10 cellular contexts compared by ENCODE assay signal in the genomic region with DNA sequence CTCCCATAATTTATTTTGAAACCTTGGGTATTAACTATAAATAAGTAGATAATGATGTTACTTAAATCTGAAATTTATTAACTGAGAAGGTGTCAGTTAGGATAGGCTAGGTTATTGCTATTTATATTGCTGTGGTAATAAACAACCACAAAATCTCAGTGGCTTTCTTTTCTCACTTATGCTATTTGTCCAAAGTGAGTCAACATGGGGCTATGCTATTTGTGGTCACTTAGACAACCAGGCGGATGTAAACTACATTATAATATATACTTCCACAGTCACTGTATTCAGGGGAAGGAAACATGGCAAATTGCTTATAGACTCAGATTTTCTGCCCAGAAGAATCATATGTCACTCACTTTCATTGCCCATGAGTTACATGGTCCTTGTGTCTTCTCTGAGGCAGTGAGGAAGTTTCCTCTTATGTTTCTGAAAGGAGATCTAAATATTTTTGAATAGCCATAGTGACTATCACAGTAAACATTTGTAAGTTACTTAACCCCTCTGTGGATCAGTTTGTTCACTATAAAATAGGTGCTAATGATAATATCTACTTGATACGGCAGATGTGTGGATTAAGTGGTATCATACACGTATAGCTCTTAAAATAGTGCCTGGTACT. TPM values are rescaled to one million over a fixed set of nuclear protein-coding genes. Genes with fewer than 3 reads are reported as not detected.
DNase-seq lines count a peak whose midpoint lies in the region; ATAC-seq and TF ChIP-seq lines count a peak whose summit lies in the region.
"Had no signal": no experiment of that assay in that cellular context is flagged by ENCODE, and none has a peak within 500 bp of the region (broad histone marks: within the 10 kb centered on the region; RNA-seq: fewer than 3 reads in every experiment).

No MANE protein-coding gene starts in this region.

- no peak for TF ChIP-seq CTCF in fibroblast of villous mesenchyme (IDR thresholded peaks at IDR 0.05; ENCODE audit: insufficient read depth, low read depth, low read length)

- H3K4me3 ChIP-seq in fibroblast of villous mesenchyme (ENCODE audit: low read depth, low read length): no peak overlapping the region
- H3K4me3 ChIP-seq: ascending aorta had no signal

- ATAC-seq in GM18502 (IDR thresholded peaks at IDR 0.05; ENCODE audit: poor library complexity, unreplicated experiment): peak; percentile 80
- ATAC-seq in GM21786 (IDR thresholded peaks at IDR 0.05; ENCODE audit: unreplicated experiment): peak; percentile 74
- peak; percentile 70 for ATAC-seq in HG03575 (IDR thresholded peaks at IDR 0.05; ENCODE audit: extremely low read depth, insufficient number of reproducible peaks, low FRiP score, unreplicated experiment)

- DNase-seq in fibroblast of villous mesenchyme (ENCODE audit: low read depth) (peak; percentile 87), superior temporal gyrus (ENCODE audit: extremely low spot score) (no peak), dermis blood vessel endothelial cell (no peak)
- DNase-seq in activated effector memory CD4-positive, alpha-beta T cell treated with Interleukin-2 at 50 U/mL for 16 hours: no peak
- DNase-seq in activated CD4-positive, CD25-positive, alpha-beta regulatory T cell treated with anti-CD3 and anti-CD28 coated beads, Interleukin-2, amount 50 U/mL, for 72 hours: no peak
- DNase-seq: Kasumi-1 had no signal

RNA-seq across cellular contexts. Expression of a gene that starts 19.8 kb away (rescaled TPM):
- total RNA-seq in fibroblast of villous mesenchyme (30.9 and 36.7 TPM in 2 replicates), dermis blood vessel endothelial cell (34.0 and 49.0 TPM in 2 replicates)

RNA-seq across cellular contexts. Expression of a gene that starts 20.6 kb away (rescaled TPM):
- total RNA-seq in fibroblast of villous mesenchyme: 68.0 and 77.3 TPM in 2 replicates
- total RNA-seq in dermis blood vessel endothelial cell: 69.3 and 105 TPM in 2 replicates
